ENCODE assay signal across 20 cellular contexts in genomic region chr7:77197135-77197534, GRCh38. TPM values are rescaled to one million over a fixed set of nuclear protein-coding genes. Genes with fewer than 3 reads are reported as not detected.
A peak's percentile ranks its signal among the peaks of the same experiment; 100 is the strongest.
DNase-seq lines count a peak whose midpoint lies in the region; ATAC-seq and TF ChIP-seq lines count a peak whose summit lies in the region.
"Had no signal": no experiment of that assay in that cellular context is flagged by ENCODE, and none has a peak within 500 bp of the region (broad histone marks: within the 10 kb centered on the region; RNA-seq: fewer than 3 reads in every experiment).

No MANE protein-coding gene starts in this region.

- H3K4me1 ChIP-seq in ascending aorta: peaks cover 0 to 13% of the 10 kb centered on the region in 2 donors
- H3K4me1 ChIP-seq in mononuclear cell (ENCODE audit: insufficient read depth, low read length): peaks cover 27% of the 10 kb centered on the region
- H3K4me1 ChIP-seq in thoracic aorta (ENCODE audit: control insufficient read depth in 1 of 2, low read depth in 2 of 2): peaks cover 5 to 36% of the 10 kb centered on the region in 2 donors
- H3K4me1 ChIP-seq: testis had no signal

- H3K27ac Mint-ChIP-seq in activated CD4-positive, alpha-beta T cell treated with anti-CD3 and anti-CD28 coated beads, Interleukin-2, amount 10 ng/mL, durations not matched to agents 24 days and 14 days: no peak overlapping the region
- no peak overlapping the region for H3K27ac Mint-ChIP-seq in Calu3 (ENCODE audit: unreplicated experiment)
- H3K27ac Mint-ChIP-seq: activated naive CD4-positive, alpha-beta T cell treated with anti-CD3 and anti-CD28 coated beads, Interleukin-2, amount 50 U/mL, for 24 hours had no signal

- H3K27ac ChIP-seq in ascending aorta (peak overlapping the region; percentile 73 to 82), thoracic aorta (peak overlapping the region; percentile 21 to 84)
- H3K27ac ChIP-seq: 22Rv1; BLaER1 treated with 17β-estradiol and CSF1 and Interleukin-3, amounts not matched to agents 10 nM and 100 nM; testis had no signal

- H3K36me3 Mint-ChIP-seq in activated CD4-positive, alpha-beta T cell treated with anti-CD3 and anti-CD28 coated beads, Interleukin-2, amount 10 ng/mL, durations not matched to agents 24 days and 14 days (ENCODE audit: low read depth): peaks cover 2% of the 10 kb centered on the region
- H3K36me3 Mint-ChIP-seq in Calu3 (ENCODE audit: insufficient read depth, unreplicated experiment): no peaks in the 10 kb centered on the region

- no peaks in the 10 kb centered on the region for H3K9me3 ChIP-seq in ascending aorta
- no peaks in the 10 kb centered on the region for H3K9me3 ChIP-seq in mononuclear cell (ENCODE audit: low read depth, low read length)
- no peaks in the 10 kb centered on the region for H3K9me3 ChIP-seq in thoracic aorta
- H3K9me3 ChIP-seq: testis had no signal

- DNase-seq in activated CD4-positive, alpha-beta T cell treated with anti-CD3 and anti-CD28 coated beads, Interleukin-2, amount 10 ng/mL, durations not matched to agents 24 days and 14 days: peak; percentile 52
- no peak for DNase-seq in activated CD4-positive, alpha-beta T cell treated with anti-CD3 and anti-CD28 coated beads, Interleukin-2, amount 50 U/mL, for 48 hours
- no peak for DNase-seq in ascending aorta (ENCODE audit: low spot score in 2 of 2)
- DNase-seq in thoracic aorta (ENCODE audit: low spot score): no peak
- DNase-seq in Calu3: no peak
- DNase-seq: activated CD4-positive, alpha-beta T cell treated with anti-CD3 and anti-CD28 coated beads for 1 hour; DMS79 treated with DMSO at 0.1 percent for 48 hours; effector memory CD8-positive, alpha-beta T cell; mammary epithelial cell; NCI-H69; PC-3; testis had no signal

- no peaks in the 10 kb centered on the region for H3K9me3 Mint-ChIP-seq in activated CD4-positive, alpha-beta T cell treated with anti-CD3 and anti-CD28 coated beads, Interleukin-2, amount 10 ng/mL, durations not matched to agents 24 days and 14 days
- H3K9me3 Mint-ChIP-seq in Calu3 (ENCODE audit: low read depth, unreplicated experiment): no peaks in the 10 kb centered on the region
- H3K9me3 Mint-ChIP-seq: activated naive CD4-positive, alpha-beta T cell treated with anti-CD3 and anti-CD28 coated beads, Interleukin-2, amount 50 U/mL, for 24 hours; effector memory CD8-positive, alpha-beta T cell; neural crest cell had no signal

- H3K27me3 Mint-ChIP-seq in activated CD4-positive, alpha-beta T cell treated with anti-CD3 and anti-CD28 coated beads, Interleukin-2, amount 10 ng/mL, durations not matched to agents 24 days and 14 days: no peaks in the 10 kb centered on the region
- no peaks in the 10 kb centered on the region for H3K27me3 Mint-ChIP-seq in Calu3 (ENCODE audit: unreplicated experiment)
- H3K27me3 Mint-ChIP-seq: activated naive CD4-positive, alpha-beta T cell treated with anti-CD3 and anti-CD28 coated beads, Interleukin-2, amount 50 U/mL, for 24 hours; effector memory CD8-positive, alpha-beta T cell had no signal

- TF ChIP-seq CTCF in ascending aorta (IDR thresholded peaks at IDR 0.05): no peak
- no peak for TF ChIP-seq CTCF in thoracic aorta (IDR thresholded peaks at IDR 0.05)
- no peak for TF ChIP-seq CTCF in Calu3 (IDR thresholded peaks at IDR 0.05; ENCODE audit: unreplicated experiment)

- H3K4me1 Mint-ChIP-seq in activated CD4-positive, alpha-beta T cell treated with anti-CD3 and anti-CD28 coated beads, Interleukin-2, amount 10 ng/mL, durations not matched to agents 24 days and 14 days: peaks cover 43% of the 10 kb centered on the region
- H3K4me1 Mint-ChIP-seq in Calu3 (ENCODE audit: low read depth, unreplicated experiment): peaks cover 19% of the 10 kb centered on the region

- no TSS peak for BruUV-seq in Calu3 (replicated peaks; lab: Mats Ljungman, UMichigan)

- H3K4me3 ChIP-seq in ascending aorta: peak overlapping the region; percentile 57 to 74
- peak overlapping the region; percentile 78 for H3K4me3 ChIP-seq in mononuclear cell (ENCODE audit: low read length)
- peak overlapping the region; percentile 93 for H3K4me3 ChIP-seq in thoracic aorta

- H3K27me3 ChIP-seq in ascending aorta: no peaks in the 10 kb centered on the region
- no peaks in the 10 kb centered on the region for H3K27me3 ChIP-seq in mononuclear cell (ENCODE audit: insufficient read depth, low read length)
- no peaks in the 10 kb centered on the region for H3K27me3 ChIP-seq in thoracic aorta (replicated peaks; ENCODE audit: insufficient read depth)
- H3K27me3 ChIP-seq: testis had no signal

- CTCF ChIA-PET in Calu3 (lab: Charles Lee): no interaction called here

- ATAC-seq in thoracic aorta (ENCODE audit: insufficient number of reproducible peaks, low FRiP score, low read depth) (no peak), HG03457 (IDR thresholded peaks at IDR 0.05; ENCODE audit: unreplicated experiment) (no peak), GM19455 (IDR thresholded peaks at IDR 0.05; ENCODE audit: unreplicated experiment) (no peak)
- ATAC-seq: effector memory CD8-positive, alpha-beta T cell; HepG2; PC-3 had no signal

- no peak overlapping the region for H3K4me3 Mint-ChIP-seq in activated CD4-positive, alpha-beta T cell treated with anti-CD3 and anti-CD28 coated beads, Interleukin-2, amount 10 ng/mL, durations not matched to agents 24 days and 14 days
- H3K4me3 Mint-ChIP-seq in Calu3 (ENCODE audit: low read depth, unreplicated experiment): no peak overlapping the region
- H3K4me3 Mint-ChIP-seq: activated naive CD4-positive, alpha-beta T cell treated with anti-CD3 and anti-CD28 coated beads, Interleukin-2, amount 50 U/mL, for 24 hours; neural crest cell had no signal

- intact Hi-C loops in activated CD4-positive, alpha-beta T cell treated with anti-CD3 and anti-CD28 coated beads, Interleukin-2, amount 10 ng/mL, durations not matched to agents 24 days and 14 days (cut with micrococcal nuclease): no loop called here
- intact Hi-C loops in ascending aorta (cut with DNase I) (loop anchor here (5.0 kb wide), 2 partner anchors 70 to 135 kb away; no protein-coding TSS in a partner anchor), Calu3 (cut with micrococcal nuclease; ENCODE audit: unreplicated experiment) (no loop called here)

- H3K36me3 ChIP-seq in ascending aorta (no peaks in the 10 kb centered on the region), thoracic aorta (no peaks in the 10 kb centered on the region)

RNA-seq across cellular contexts. Expression of gene FGL2, which starts 2.5 kb away (rescaled TPM):
- total RNA-seq in activated CD4-positive, alpha-beta T cell treated with anti-CD3 and anti-CD28 coated beads, Interleukin-2, amount 10 ng/mL, durations not matched to agents 24 days and 14 days: 1.7 and 1.8 TPM in 2 replicates
- total RNA-seq in ascending aorta: 77.9 TPM
- total RNA-seq in mononuclear cell: 37.4 TPM
- total RNA-seq in thoracic aorta: 100 to 1,000 TPM; 163 to 242 TPM
- 0.14 TPM in 1 of 2 replicates, not detected in the other for total RNA-seq in Calu3 (2022)
- total RNA-seq: neural crest cell, PC-3 had no signal

Comparison
In these comparisons a context has a peak if more than half of its experiments do, and no peak if none do; other contexts are left out.
1. RNA of gene FGL2, which starts 2.5 kb away (total RNA-seq): 163 to 242 TPM in thoracic aorta, 77.9 TPM in ascending aorta (single experiment) and 37.4 TPM in mononuclear cell (single experiment); 1.7 to 1.8 TPM in activated CD4-positive, alpha-beta T cell treated with anti-CD3 and anti-CD28 coated beads, Interleukin-2, amount 10 ng/mL, durations not matched to agents 24 days and 14 days and 0.14 TPM in Calu3; every median in the first group is over 10 times any median in the second.
2. Peak in every context shown above with its lines, with median percentiles within 50 percentile points of each other: H3K4me3 ChIP-seq.